ENCODE assay signal across 22 cellular contexts in the genomic region with DNA sequence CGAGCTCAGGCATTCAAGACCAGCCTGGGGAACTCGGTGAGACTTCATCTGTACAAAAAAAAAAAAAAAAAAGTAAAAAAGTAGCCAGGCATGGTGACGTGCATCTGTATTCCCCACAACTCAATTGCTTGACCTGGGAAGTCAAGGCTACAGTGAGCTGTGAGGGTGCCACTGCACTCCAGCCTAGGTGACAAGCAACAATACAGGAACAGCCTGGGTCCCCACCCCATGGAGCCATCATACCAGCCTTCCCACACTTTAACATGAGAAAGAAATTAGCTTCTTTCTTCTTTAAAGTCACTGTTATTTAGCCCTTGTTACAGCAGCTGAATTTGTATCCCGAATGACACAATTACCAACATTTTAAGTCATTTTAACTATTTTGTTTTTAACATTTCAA. TPM values are rescaled to one million over a fixed set of nuclear protein-coding genes. Genes with fewer than 3 reads are reported as not detected.
"Had no signal": no experiment of that assay in that cellular context is flagged by ENCODE, and none has a peak within 500 bp of the region (broad histone marks: within the 10 kb centered on the region; RNA-seq: fewer than 3 reads in every experiment).

No MANE protein-coding gene starts in this region.

- DNase-seq: IMR-90, Karpas-422, KG1, MG63, NCI-H1092 treated with DMSO at 0.1 percent for 48 hours, NCI-H1436, NCI-H187, NCI-H2029, NCI-H2081 treated with DMSO at 0.1 percent for 48 hours, NCI-H2171, NCI-H226, NCI-H446, NCI-H510A, NCI-H524 treated with DMSO at 0.1 percent for 48 hours, NCI-H69, NCI-H774, Right ventricle myocardium superior, RPMI8226, SIG-M5, SK-N-SH had no signal

- ATAC-seq: HepG2 had no signal

RNA-seq across cellular contexts. Expression of a gene that starts 56.1 kb away (rescaled TPM):
- total RNA-seq: HepG2, HT1080, IMR-90 had no signal
